ENCODE assay signal across 1 cellular context in genomic region chr16:14089283-14089823, GRCh38.
TF ChIP-seq lines count a peak whose summit lies in the region.

No MANE protein-coding gene starts in this region.

TF ChIP-seq in liver, 16 proteins besides CTCF, POLR2A, EP300 and RAD21 (continued from another document):
- TF ChIP-seq, protein P1, sequence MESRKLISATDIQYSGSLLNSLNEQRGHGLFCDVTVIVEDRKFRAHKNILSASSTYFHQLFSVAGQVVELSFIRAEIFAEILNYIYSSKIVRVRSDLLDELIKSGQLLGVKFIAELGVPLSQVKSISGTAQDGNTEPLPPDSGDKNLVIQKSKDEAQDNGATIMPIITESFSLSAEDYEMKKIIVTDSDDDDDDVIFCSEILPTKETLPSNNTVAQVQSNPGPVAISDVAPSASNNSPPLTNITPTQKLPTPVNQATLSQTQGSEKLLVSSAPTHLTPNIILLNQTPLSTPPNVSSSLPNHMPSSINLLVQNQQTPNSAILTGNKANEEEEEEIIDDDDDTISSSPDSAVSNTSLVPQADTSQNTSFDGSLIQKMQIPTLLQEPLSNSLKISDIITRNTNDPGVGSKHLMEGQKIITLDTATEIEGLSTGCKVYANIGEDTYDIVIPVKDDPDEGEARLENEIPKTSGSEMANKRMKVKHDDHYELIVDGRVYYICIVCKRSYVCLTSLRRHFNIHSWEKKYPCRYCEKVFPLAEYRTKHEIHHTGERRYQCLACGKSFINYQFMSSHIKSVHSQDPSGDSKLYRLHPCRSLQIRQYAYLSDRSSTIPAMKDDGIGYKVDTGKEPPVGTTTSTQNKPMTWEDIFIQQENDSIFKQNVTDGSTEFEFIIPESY (IDR thresholded peaks at IDR 0.05), result no peak
- no peak for TF ChIP-seq ATF3 (IDR thresholded peaks at IDR 0.05)
